ENCODE assay signal across 9 cellular contexts in the genomic region with DNA sequence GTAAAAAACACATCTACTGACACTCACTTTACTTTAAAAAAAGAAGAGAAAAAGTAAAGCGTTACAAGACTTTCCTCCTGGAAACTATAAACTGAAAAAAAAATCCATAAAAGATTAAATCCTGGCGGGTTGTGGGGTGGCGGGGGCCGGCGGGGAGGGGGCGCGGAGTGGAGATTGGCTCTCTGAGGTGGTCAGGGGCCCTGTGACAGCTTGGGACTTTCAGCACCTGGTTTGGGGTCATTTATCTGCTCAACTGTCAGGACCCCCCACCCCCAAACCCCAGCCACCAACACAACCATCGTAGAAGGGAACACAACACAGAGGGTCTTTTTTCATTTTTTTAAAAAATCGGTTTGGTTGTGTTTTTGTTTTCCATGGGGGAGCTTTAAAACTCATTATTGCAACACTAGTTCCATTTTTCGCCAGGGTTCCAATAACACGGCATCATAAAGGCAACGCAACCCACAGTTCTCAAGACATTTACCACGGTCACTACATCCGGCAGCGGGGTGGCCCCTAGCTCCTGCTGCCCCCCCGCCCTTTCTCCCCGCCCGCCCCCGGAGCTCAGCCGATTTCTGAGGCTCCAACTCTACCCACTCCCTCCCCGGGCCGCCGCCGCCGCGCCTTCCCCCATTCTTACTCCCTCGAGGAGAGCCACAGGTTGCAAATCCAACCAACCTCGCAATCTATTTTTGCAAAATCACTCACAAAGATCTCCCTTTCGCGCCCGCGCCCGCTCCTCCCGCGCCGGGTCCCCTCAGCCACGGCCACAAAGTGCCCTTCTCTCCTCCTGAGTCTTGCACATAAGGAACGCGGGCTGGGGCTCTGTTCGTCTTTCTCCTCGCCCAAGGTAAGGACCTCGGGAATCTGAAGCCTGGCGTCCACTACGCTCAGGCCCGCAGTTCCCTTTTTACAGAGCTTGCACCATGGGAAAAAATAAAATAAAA. TPM values are rescaled to one million over a fixed set of nuclear protein-coding genes. Genes with fewer than 3 reads are reported as not detected.
A peak's percentile ranks its signal among the peaks of the same experiment; 100 is the strongest.
DNase-seq lines count a peak whose midpoint lies in the region; ATAC-seq and TF ChIP-seq lines count a peak whose summit lies in the region.
"Had no signal": no experiment of that assay in that cellular context is flagged by ENCODE, and none has a peak within 500 bp of the region (broad histone marks: within the 10 kb centered on the region; RNA-seq: fewer than 3 reads in every experiment).

No MANE protein-coding gene starts in this region.

- H3K27me3 ChIP-seq in foreskin keratinocyte (no peaks in the 10 kb centered on the region), neuron (ENCODE audit: insufficient read depth, low read length) (no peaks in the 10 kb centered on the region), upper lobe of left lung (no peaks in the 10 kb centered on the region)

- TF ChIP-seq CTCF in foreskin keratinocyte (conservative IDR thresholded peaks at IDR 0.05) (no peak), upper lobe of left lung (IDR thresholded peaks at IDR 0.05) (no peak)

- peak; percentile 66 for DNase-seq in ELR (ENCODE audit: low read depth)
- DNase-seq in NCI-H524 treated with DMSO at 0.1 percent for 48 hours (lab: John Stamatoyannopoulos, UW), result peak; percentile 17
- peak; percentile 86 for DNase-seq in activated effector memory CD4-positive, alpha-beta T cell treated with anti-CD3 and anti-CD28 coated beads, Interleukin-2, amount 50 U/mL, for 16 hours
- no peak for DNase-seq in foreskin keratinocyte
- DNase-seq in upper lobe of left lung, result peak; percentile 79 to 95

- H3K36me3 ChIP-seq in neuron (ENCODE audit: insufficient read depth, low read length) (no peaks in the 10 kb centered on the region), upper lobe of left lung (no peaks in the 10 kb centered on the region)

- H3K9me3 ChIP-seq in neuron (ENCODE audit: low read length) (no peaks in the 10 kb centered on the region), upper lobe of left lung (no peaks in the 10 kb centered on the region)

- H3K4me1 ChIP-seq in foreskin keratinocyte (peaks cover 13% of the 10 kb centered on the region), neuron (ENCODE audit: insufficient read depth, low read length) (peaks cover 47% of the 10 kb centered on the region), upper lobe of left lung (peaks cover 24 to 45% (median 34%) of the 10 kb centered on the region in 4 donors)

- no peak for ATAC-seq in foreskin keratinocyte
- peak in 1 of 2 donors; percentile 0 for ATAC-seq in upper lobe of left lung (ENCODE audit: low FRiP score in 2 of 2)
- no peak for ATAC-seq in GM21515 (IDR thresholded peaks at IDR 0.05; ENCODE audit: unreplicated experiment)
- no peak for ATAC-seq in HG02852 (IDR thresholded peaks at IDR 0.05; ENCODE audit: unreplicated experiment)

- peak overlapping the region; percentile 21 for H2AFZ ChIP-seq in neuron (ENCODE audit: low read depth, low read length)

- H3K27ac ChIP-seq in foreskin keratinocyte (peak overlapping the region; percentile 100), upper lobe of left lung (peak overlapping the region; percentile 97 to 99 (median 98))

- 5% methylated on average over 39 to 45 of the region's 45 CpGs for WGBS in upper lobe of left lung, 2 donors

- TF ChIP-seq POLR2A in upper lobe of left lung (IDR thresholded peaks at IDR 0.05), result peak in 2 of 4 donors; percentile 65 to 70

- H3K4me3 ChIP-seq in neuron (ENCODE audit: low read length), result peak overlapping the region; percentile 87
- H3K4me3 ChIP-seq in upper lobe of left lung, result peak overlapping the region; percentile 62 to 71 (median 66)

- no peak for TF ChIP-seq EP300 in upper lobe of left lung (IDR thresholded peaks at IDR 0.05)

RNA-seq across cellular contexts. Expression of gene BCL6, which starts 1.8 kb away (rescaled TPM):
- 7.1 and 7.7 TPM in 2 replicates for total RNA-seq in foreskin keratinocyte
- 1.9 and 2.3 TPM in 2 replicates for polyA plus RNA-seq in foreskin keratinocyte
- total RNA-seq in upper lobe of left lung, result 100 to 1,000 TPM in 4 of 6 donors, 10 to 100 TPM in 2; 80.4 to 268 (median 119) TPM

RNA-seq across cellular contexts. Expression of gene RTP2, which starts 41.1 kb away (rescaled TPM):
- total RNA-seq in foreskin keratinocyte (not detected in 2 replicates), upper lobe of left lung (not detected)
- not detected in 2 replicates for polyA plus RNA-seq in foreskin keratinocyte
- total RNA-seq: activated CD8-positive, alpha-beta memory T cell treated with anti-CD3 and anti-CD28 coated beads for 36 hours had no signal

Comparison
In these comparisons a context has a peak if more than half of its experiments do, and no peak if none do; other contexts are left out.
1. DNase-seq: peak in ELR (single experiment), NCI-H524 treated with DMSO at 0.1 percent for 48 hours (single experiment), activated effector memory CD4-positive, alpha-beta T cell treated with anti-CD3 and anti-CD28 coated beads, Interleukin-2, amount 50 U/mL, for 16 hours (single experiment) and upper lobe of left lung (2 of 2); none in foreskin keratinocyte (0 of 2).